Comparison of ENCODE assay signal across 25 cellular contexts in genomic region chr15:41392659-41393058, GRCh38. TPM values are rescaled to one million over a fixed set of nuclear protein-coding genes. Genes with fewer than 3 reads are reported as not detected.
DNase-seq lines count a peak whose midpoint lies in the region; ATAC-seq lines count a peak whose summit lies in the region.
"Had no signal": no experiment of that assay in that cellular context is flagged by ENCODE, and none has a peak within 500 bp of the region (broad histone marks: within the 10 kb centered on the region; RNA-seq: fewer than 3 reads in every experiment).

No MANE protein-coding gene starts in this region.

- no peak for ATAC-seq in activated T-cell treated with anti-CD3 and anti-CD28 coated beads, Interleukin-2, amount 50 U/mL, for 72 hours (replicated peaks in 1 of 2)
- no peak for ATAC-seq in T-cell (replicated peaks in 1 of 4)
- no peak for ATAC-seq in effector memory CD8-positive, alpha-beta T cell (replicated peaks)
- no peak for ATAC-seq in stimulated activated naive B cell treated with anti-CD40 and anti-IgM and Interleukin-4, amounts not matched to agents 10 μg/mL and 1 μg/mL and 100 μg/mL, for 72 hours (replicated peaks)
- ATAC-seq in GM21576 (IDR thresholded peaks at IDR 0.05; ENCODE audit: unreplicated experiment), result no peak
- ATAC-seq: activated CD8-positive, alpha-beta memory T cell treated with anti-CD3 and anti-CD28 coated beads, Interleukin-2, amount 10 ng/mL, durations not matched to agents 7 days and 5 days; gastroesophageal sphincter; lower lobe of right lung; Right ventricle myocardium inferior had no signal

- CTCF ChIA-PET in T-cell (lab: Charles Lee), result no interaction called here

- H3K4me1 Mint-ChIP-seq in activated T-cell treated with anti-CD3 and anti-CD28 coated beads, Interleukin-2, amount 50 U/mL, for 72 hours (ENCODE audit: low read depth), result peaks cover 15% of the 10 kb centered on the region
- H3K4me1 Mint-ChIP-seq in T-cell, result peaks cover 18 to 22% (median 20%) of the 10 kb centered on the region in 3 donors
- H3K4me1 Mint-ChIP-seq in effector memory CD8-positive, alpha-beta T cell (ENCODE audit: low read depth in 2 of 2), result peaks cover 10 to 17% of the 10 kb centered on the region in 2 donors
- peaks cover 17 to 19% of the 10 kb centered on the region in 2 donors for H3K4me1 Mint-ChIP-seq in stimulated activated naive B cell treated with anti-CD40 and anti-IgM and Interleukin-4, amounts not matched to agents 10 μg/mL and 1 μg/mL and 100 μg/mL, for 72 hours
- H3K4me1 Mint-ChIP-seq: neural crest cell had no signal

- H3K27ac Mint-ChIP-seq in activated T-cell treated with anti-CD3 and anti-CD28 coated beads, Interleukin-2, amount 50 U/mL, for 72 hours, result peak overlapping the region; percentile 39
- peak overlapping the region; percentile 53 to 54 for H3K27ac Mint-ChIP-seq in T-cell
- H3K27ac Mint-ChIP-seq in effector memory CD8-positive, alpha-beta T cell, result peak overlapping the region; percentile 0 to 1
- peak overlapping the region; percentile 20 for H3K27ac Mint-ChIP-seq in stimulated activated naive B cell treated with anti-CD40 and anti-IgM and Interleukin-4, amounts not matched to agents 10 μg/mL and 1 μg/mL and 100 μg/mL, for 72 hours
- H3K27ac Mint-ChIP-seq: activated CD8-positive, alpha-beta memory T cell treated with anti-CD3 and anti-CD28 coated beads, Interleukin-2, amount 10 ng/mL, durations not matched to agents 7 days and 5 days; activated naive CD4-positive, alpha-beta T cell treated with anti-CD3 and anti-CD28 coated beads, Interleukin-2, amount 50 U/mL, for 24 hours; activated T-helper 2 cell treated with anti-CD3 and anti-CD28 coated beads, Interferon-gamma antibody, Interleukin-2, Interleukin-4, amounts not matched to agents 10 μg/mL and 5 μg/mL and 100 μg/mL, durations not matched to agents 14 hours and 24 hours and 36 hours had no signal

- peaks cover 8 to 17% of the 10 kb centered on the region in 2 donors for H3K36me3 Mint-ChIP-seq in activated T-cell treated with anti-CD3 and anti-CD28 coated beads, Interleukin-2, amount 50 U/mL, for 72 hours (ENCODE audit: insufficient read depth in 2 of 2)
- H3K36me3 Mint-ChIP-seq in T-cell, result peaks cover 28% of the 10 kb centered on the region
- peaks cover 60% of the 10 kb centered on the region for H3K36me3 Mint-ChIP-seq in effector memory CD8-positive, alpha-beta T cell (ENCODE audit: insufficient read depth)
- H3K36me3 Mint-ChIP-seq in stimulated activated naive B cell treated with anti-CD40 and anti-IgM and Interleukin-4, amounts not matched to agents 10 μg/mL and 1 μg/mL and 100 μg/mL, for 72 hours, result peaks cover 31 to 34% of the 10 kb centered on the region in 2 donors

- POLR2A ChIA-PET in T-cell (lab: Charles Lee), result no interaction called here

- H3K9me3 Mint-ChIP-seq in activated T-cell treated with anti-CD3 and anti-CD28 coated beads, Interleukin-2, amount 50 U/mL, for 72 hours, result no peaks in the 10 kb centered on the region
- H3K9me3 Mint-ChIP-seq in T-cell, result no peaks in the 10 kb centered on the region
- no peaks in the 10 kb centered on the region for H3K9me3 Mint-ChIP-seq in effector memory CD8-positive, alpha-beta T cell
- no peaks in the 10 kb centered on the region for H3K9me3 Mint-ChIP-seq in stimulated activated naive B cell treated with anti-CD40 and anti-IgM and Interleukin-4, amounts not matched to agents 10 μg/mL and 1 μg/mL and 100 μg/mL, for 72 hours
- H3K9me3 Mint-ChIP-seq: activated naive CD4-positive, alpha-beta T cell treated with anti-CD3 and anti-CD28 coated beads, Interleukin-2, amount 50 U/mL, for 24 hours; activated T-helper 2 cell treated with anti-CD3 and anti-CD28 coated beads, Interferon-gamma antibody, Interleukin-2, Interleukin-4, amounts not matched to agents 10 μg/mL and 5 μg/mL and 100 μg/mL, durations not matched to agents 14 hours and 24 hours and 36 hours; neural crest cell had no signal

- DNase-seq in activated T-cell treated with anti-CD3 and anti-CD28 coated beads, Interleukin-2, amount 50 U/mL, for 72 hours, result no peak
- DNase-seq in activated T-cell treated with anti-CD3 and anti-CD28 coated beads, Interleukin-2, amount 50 U/mL, for 48 hours, result no peak
- no peak for DNase-seq in T-cell
- no peak for DNase-seq in effector memory CD8-positive, alpha-beta T cell
- DNase-seq in stimulated activated naive B cell treated with anti-CD40 and anti-IgM and Interleukin-4, amounts not matched to agents 10 μg/mL and 1 μg/mL and 100 μg/mL, for 72 hours, result no peak
- no peak for DNase-seq in activated CD8-positive, alpha-beta memory T cell treated with anti-CD3 and anti-CD28 coated beads, Interleukin-2, amount 50 U/mL, for 4 hours
- no peak for DNase-seq in mucosa of gallbladder (ENCODE audit: low spot score)
- DNase-seq: activated CD4-positive, alpha-beta T cell treated with anti-CD3 and anti-CD28 coated beads for 4 hours; activated CD8-positive, alpha-beta memory T cell treated with anti-CD3 and anti-CD28 coated beads, Interleukin-2, amount 10 ng/mL, durations not matched to agents 7 days and 5 days; aorta; hippocampal formation; Karpas-422; lower lobe of right lung; NCI-H1417; NCI-H2029; NCI-H526 treated with DMSO at 0.1 percent for 48 hours; SK-N-SH; stimulated activated CD4-positive, alpha-beta T cell treated with anti-CD3 and anti-CD28 coated beads, Interleukin-1b, Interleukin-23, amount 100 ng/mL, for 48 hours; thyroid gland had no signal

- no peak overlapping the region for H3K4me3 Mint-ChIP-seq in activated T-cell treated with anti-CD3 and anti-CD28 coated beads, Interleukin-2, amount 50 U/mL, for 72 hours
- no peak overlapping the region for H3K4me3 Mint-ChIP-seq in T-cell
- no peak overlapping the region for H3K4me3 Mint-ChIP-seq in effector memory CD8-positive, alpha-beta T cell
- no peak overlapping the region for H3K4me3 Mint-ChIP-seq in stimulated activated naive B cell treated with anti-CD40 and anti-IgM and Interleukin-4, amounts not matched to agents 10 μg/mL and 1 μg/mL and 100 μg/mL, for 72 hours
- H3K4me3 Mint-ChIP-seq: activated CD8-positive, alpha-beta memory T cell treated with anti-CD3 and anti-CD28 coated beads, Interleukin-2, amount 10 ng/mL, durations not matched to agents 7 days and 5 days; activated naive CD4-positive, alpha-beta T cell treated with anti-CD3 and anti-CD28 coated beads, Interleukin-2, amount 50 U/mL, for 24 hours; neural crest cell had no signal

- no peaks in the 10 kb centered on the region for H3K27me3 Mint-ChIP-seq in activated T-cell treated with anti-CD3 and anti-CD28 coated beads, Interleukin-2, amount 50 U/mL, for 72 hours (ENCODE audit: low read depth)
- no peaks in the 10 kb centered on the region for H3K27me3 Mint-ChIP-seq in T-cell
- H3K27me3 Mint-ChIP-seq in effector memory CD8-positive, alpha-beta T cell, result no peaks in the 10 kb centered on the region
- H3K27me3 Mint-ChIP-seq in stimulated activated naive B cell treated with anti-CD40 and anti-IgM and Interleukin-4, amounts not matched to agents 10 μg/mL and 1 μg/mL and 100 μg/mL, for 72 hours, result no peaks in the 10 kb centered on the region
- H3K27me3 Mint-ChIP-seq: activated CD8-positive, alpha-beta memory T cell treated with anti-CD3 and anti-CD28 coated beads, Interleukin-2, amount 10 ng/mL, durations not matched to agents 7 days and 5 days; activated naive CD4-positive, alpha-beta T cell treated with anti-CD3 and anti-CD28 coated beads, Interleukin-2, amount 50 U/mL, for 24 hours had no signal

RNA-seq across cellular contexts. Expression of gene NDUFAF1, which starts 9.6 kb away (rescaled TPM):
- total RNA-seq in activated T-cell treated with anti-CD3 and anti-CD28 coated beads, Interleukin-2, amount 50 U/mL, for 72 hours, result 10 to 100 TPM; 14.3 to 19.9 TPM
- 10 to 100 TPM in 3 of 5 donors, 1 to 10 TPM in 2; 5.5 to 13.7 (median 12.7) TPM for total RNA-seq in T-cell
- total RNA-seq in mucosa of gallbladder, result 18.7 TPM

RNA-seq across cellular contexts. Expression of gene RTF1, which starts 24.2 kb away (rescaled TPM):
- total RNA-seq in activated T-cell treated with anti-CD3 and anti-CD28 coated beads, Interleukin-2, amount 50 U/mL, for 72 hours, result 10 to 100 TPM; 33.5 to 35.9 TPM
- total RNA-seq in T-cell (10 to 100 TPM; 30.6 to 45.9 (median 37.5) TPM), mucosa of gallbladder (32.1 TPM)

RNA-seq across cellular contexts. Expression of gene NUSAP1, which starts 60.0 kb away (rescaled TPM):
- 100 to 1,000 TPM; 179 to 184 TPM for total RNA-seq in activated T-cell treated with anti-CD3 and anti-CD28 coated beads, Interleukin-2, amount 50 U/mL, for 72 hours
- 1 to 10 TPM; 5.4 to 9.4 (median 7.0) TPM for total RNA-seq in T-cell
- total RNA-seq in mucosa of gallbladder, result 9.1 TPM

Comparison
In these comparisons a context has a peak if more than half of its experiments do, and no peak if none do; other contexts are left out.
1. H3K27ac Mint-ChIP-seq: peak in every context shown above with its lines; median percentile 54 in T-cell; 39 in activated T-cell treated with anti-CD3 and anti-CD28 coated beads, Interleukin-2, amount 50 U/mL, for 72 hours; 20 in stimulated activated naive B cell treated with anti-CD40 and anti-IgM and Interleukin-4, amounts not matched to agents 10 μg/mL and 1 μg/mL and 100 μg/mL, for 72 hours; 0 in effector memory CD8-positive, alpha-beta T cell.
2. RNA of gene NUSAP1, which starts 60.0 kb away (total RNA-seq): 179 to 184 TPM in activated T-cell treated with anti-CD3 and anti-CD28 coated beads, Interleukin-2, amount 50 U/mL, for 72 hours; 9.1 TPM in mucosa of gallbladder (single experiment) and 5.4 to 9.4 TPM in T-cell; every median in the first group is over 10 times any median in the second.